In the genomic region with DNA sequence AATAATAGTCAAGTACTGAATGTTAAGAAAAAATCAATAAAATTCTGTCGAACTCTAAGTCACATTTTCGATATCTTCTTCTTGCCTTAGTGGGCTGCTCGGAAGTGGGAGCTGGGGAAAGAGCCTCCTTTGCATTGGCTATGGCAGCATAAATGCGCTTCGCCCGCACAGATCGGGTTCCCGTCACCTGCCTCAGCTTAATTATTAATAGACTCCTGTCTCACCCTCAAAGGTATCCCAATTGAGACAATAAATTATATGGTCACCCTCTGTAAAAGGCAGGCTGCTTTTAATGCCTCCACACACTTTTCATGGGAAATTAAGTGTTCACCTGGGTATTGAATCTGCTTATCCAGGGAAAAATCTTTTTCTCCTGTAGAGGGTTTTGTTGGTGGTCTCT, we compare ENCODE assay signal across 25 cellular contexts.
"Had no signal": no experiment of that assay in that cellular context is flagged by ENCODE, and none has a peak within 500 bp of the region (broad histone marks: within the 10 kb centered on the region; RNA-seq: fewer than 3 reads in every experiment).

No MANE protein-coding gene starts in this region.

- H3K9me3 ChIP-seq: ovary, uterus had no signal

- H3K27ac ChIP-seq: ovary, skin epidermis, uterus had no signal

- FAIRE-seq: endothelial cell of umbilical vein, kidney had no signal

- H3K27me3 ChIP-seq: ovary, uterus had no signal

- H3K4me1 ChIP-seq: uterus had no signal

- H3K4me3 ChIP-seq: lung, ovary, skin epidermis, uterus had no signal

- H3K36me3 ChIP-seq: ovary, uterus had no signal

- DNase-seq: activated CD4-positive, alpha-beta memory T cell treated with anti-CD3 and anti-CD28 coated beads, Interleukin-2, amount 10 ng/mL, durations not matched to agents 7 days and 5 days; activated CD4-positive, alpha-beta T cell treated with anti-CD3 and anti-CD28 coated beads, Interleukin-2, amount 10 ng/mL, durations not matched to agents 7 days and 5 days; activated CD4-positive, CD25-positive, alpha-beta regulatory T cell treated with anti-CD3 and anti-CD28 coated beads, Interleukin-2, amount 50 U/mL, for 72 hours; activated CD8-positive, alpha-beta memory T cell treated with anti-CD3 and anti-CD28 coated beads, Interleukin-2, amount 50 U/mL, for 48 hours; activated naive CD8-positive, alpha-beta T cell treated with anti-CD3 and anti-CD28 coated beads, Interleukin-2, amount 50 U/mL, for 24 hours; activated T-cell treated with anti-CD3 and anti-CD28 coated beads, Interleukin-2, amount 50 U/mL, for 4 hours; amygdala; caudate nucleus; cortex of kidney; effector memory CD8-positive, alpha-beta T cell; foreskin fibroblast; head of caudate nucleus; hypothalamus; immature natural killer cell; kidney; ovary; stimulated activated CD4-positive, alpha-beta T cell treated with anti-CD3 and anti-CD28 coated beads, Interleukin-4, amount 100 ng/mL, for 4 hours; stimulated activated CD8-positive, alpha-beta memory T cell treated with anti-CD3 and anti-CD28 coated beads, Interleukin-4, amount 100 ng/mL, for 48 hours; stimulated activated naive CD8-positive, alpha-beta T cell treated with anti-CD3 and anti-CD28 coated beads, Interleukin-15, amount 100 ng/mL, for 72 hours; substantia nigra; T-helper 9 cell; uterus had no signal
